ENCODE assay signal across 18 cellular contexts in genomic region chr6:89287351-89288028, GRCh38. TPM values are rescaled to one million over a fixed set of nuclear protein-coding genes. Genes with fewer than 3 reads are reported as not detected.
DNase-seq lines count a peak whose midpoint lies in the region; ATAC-seq lines count a peak whose summit lies in the region.
"Had no signal": no experiment of that assay in that cellular context is flagged by ENCODE, and none has a peak within 500 bp of the region (broad histone marks: within the 10 kb centered on the region; RNA-seq: fewer than 3 reads in every experiment).

No MANE protein-coding gene starts in this region.

- no peak for ATAC-seq in activated CD8-positive, alpha-beta memory T cell treated with anti-CD3 and anti-CD28 coated beads, Interleukin-2, amount 10 ng/mL, durations not matched to agents 7 days and 5 days
- no peak for ATAC-seq in left lobe of liver
- peak; percentile 44 to 67 for ATAC-seq in stimulated activated naive B cell treated with anti-CD40 and anti-IgM and Interleukin-4, amounts not matched to agents 10 μg/mL and 1 μg/mL and 100 μg/mL, for 72 hours (replicated peaks)
- no peak for ATAC-seq in HG03460 (IDR thresholded peaks at IDR 0.05; ENCODE audit: unreplicated experiment)
- ATAC-seq in GM19035 (IDR thresholded peaks at IDR 0.05; ENCODE audit: unreplicated experiment), result no peak
- ATAC-seq: HepG2 had no signal

- no peaks in the 10 kb centered on the region for H3K27me3 Mint-ChIP-seq in activated CD8-positive, alpha-beta memory T cell treated with anti-CD3 and anti-CD28 coated beads, Interleukin-2, amount 10 ng/mL, durations not matched to agents 7 days and 5 days
- no peaks in the 10 kb centered on the region for H3K27me3 Mint-ChIP-seq in stimulated activated naive B cell treated with anti-CD40 and anti-IgM and Interleukin-4, amounts not matched to agents 10 μg/mL and 1 μg/mL and 100 μg/mL, for 72 hours

- H3K4me1 Mint-ChIP-seq in activated CD8-positive, alpha-beta memory T cell treated with anti-CD3 and anti-CD28 coated beads, Interleukin-2, amount 10 ng/mL, durations not matched to agents 7 days and 5 days, result no peaks in the 10 kb centered on the region
- peaks cover 0 to 3% of the 10 kb centered on the region in 2 donors for H3K4me1 Mint-ChIP-seq in stimulated activated naive B cell treated with anti-CD40 and anti-IgM and Interleukin-4, amounts not matched to agents 10 μg/mL and 1 μg/mL and 100 μg/mL, for 72 hours

- no peak overlapping the region for H3K4me3 Mint-ChIP-seq in activated CD8-positive, alpha-beta memory T cell treated with anti-CD3 and anti-CD28 coated beads, Interleukin-2, amount 10 ng/mL, durations not matched to agents 7 days and 5 days
- no peak overlapping the region for H3K4me3 Mint-ChIP-seq in stimulated activated naive B cell treated with anti-CD40 and anti-IgM and Interleukin-4, amounts not matched to agents 10 μg/mL and 1 μg/mL and 100 μg/mL, for 72 hours
- H3K4me3 Mint-ChIP-seq: HFFc6 had no signal

- no peaks in the 10 kb centered on the region for H3K9me3 Mint-ChIP-seq in activated CD8-positive, alpha-beta memory T cell treated with anti-CD3 and anti-CD28 coated beads, Interleukin-2, amount 10 ng/mL, durations not matched to agents 7 days and 5 days (ENCODE audit: low read depth)
- H3K9me3 Mint-ChIP-seq in stimulated activated naive B cell treated with anti-CD40 and anti-IgM and Interleukin-4, amounts not matched to agents 10 μg/mL and 1 μg/mL and 100 μg/mL, for 72 hours, result peaks cover 3 to 6% of the 10 kb centered on the region in 2 donors
- H3K9me3 Mint-ChIP-seq: HFFc6 had no signal

- DNase-seq in activated CD8-positive, alpha-beta memory T cell treated with anti-CD3 and anti-CD28 coated beads, Interleukin-2, amount 10 ng/mL, durations not matched to agents 7 days and 5 days, result peak; percentile 36
- no peak for DNase-seq in activated CD8-positive, alpha-beta memory T cell treated with anti-CD3 and anti-CD28 coated beads, Interleukin-2, amount 50 U/mL, for 4 hours
- DNase-seq in NCI-H69 (lab: John Stamatoyannopoulos, UW) (peak; percentile 31), left lobe of liver (ENCODE audit: low spot score) (peak; percentile 30)
- no peak for DNase-seq in stimulated activated naive B cell treated with anti-CD40 and anti-IgM and Interleukin-4, amounts not matched to agents 10 μg/mL and 1 μg/mL and 100 μg/mL, for 72 hours
- DNase-seq: DND-41, GDM1, HFFc6, KG1, NCI-H1092 treated with DMSO at 0.1 percent for 48 hours, NCI-H2081 treated with DMSO at 0.1 percent for 48 hours, NCI-H510A treated with DMSO at 0.1 percent for 48 hours, OCI-M1, SHP77 treated with DMSO at 0.1 percent for 48 hours had no signal

- CTCF ChIA-PET in activated CD8-positive, alpha-beta memory T cell treated with anti-CD3 and anti-CD28 coated beads, Interleukin-2, amount 10 ng/mL, durations not matched to agents 7 days and 5 days (lab: Charles Lee), result interaction anchor here (0.8 to 1.7 kb wide), 2 partner anchors 12 to 79 kb away, joined by 3 to 4 read pairs; no protein-coding TSS in a partner anchor

- H3K27ac Mint-ChIP-seq in activated CD8-positive, alpha-beta memory T cell treated with anti-CD3 and anti-CD28 coated beads, Interleukin-2, amount 10 ng/mL, durations not matched to agents 7 days and 5 days, result no peak overlapping the region
- no peak overlapping the region for H3K27ac Mint-ChIP-seq in stimulated activated naive B cell treated with anti-CD40 and anti-IgM and Interleukin-4, amounts not matched to agents 10 μg/mL and 1 μg/mL and 100 μg/mL, for 72 hours
- H3K27ac Mint-ChIP-seq: HFFc6 had no signal

- H3K36me3 Mint-ChIP-seq in activated CD8-positive, alpha-beta memory T cell treated with anti-CD3 and anti-CD28 coated beads, Interleukin-2, amount 10 ng/mL, durations not matched to agents 7 days and 5 days, result no peaks in the 10 kb centered on the region
- no peaks in the 10 kb centered on the region for H3K36me3 Mint-ChIP-seq in stimulated activated naive B cell treated with anti-CD40 and anti-IgM and Interleukin-4, amounts not matched to agents 10 μg/mL and 1 μg/mL and 100 μg/mL, for 72 hours

RNA-seq across cellular contexts. Expression of gene GABRR2, which starts 27.6 kb away (rescaled TPM):
- total RNA-seq in activated CD8-positive, alpha-beta memory T cell treated with anti-CD3 and anti-CD28 coated beads, Interleukin-2, amount 10 ng/mL, durations not matched to agents 7 days and 5 days, result 1 to 10 TPM in 1 of 2 experiments, under 1 TPM in 1; 0.67 to 1.0 TPM
- total RNA-seq in left lobe of liver, result 0.58 TPM
- total RNA-seq: HepG2, RPMI7951 had no signal

Comparison
In these comparisons a context has a peak if more than half of its experiments do, and no peak if none do; other contexts are left out.
1. DNase-seq: peak in activated CD8-positive, alpha-beta memory T cell treated with anti-CD3 and anti-CD28 coated beads, Interleukin-2, amount 10 ng/mL, durations not matched to agents 7 days and 5 days (single experiment), NCI-H69 (single experiment) and left lobe of liver (single experiment); none in activated CD8-positive, alpha-beta memory T cell treated with anti-CD3 and anti-CD28 coated beads, Interleukin-2, amount 50 U/mL, for 4 hours (single experiment) and stimulated activated naive B cell treated with anti-CD40 and anti-IgM and Interleukin-4, amounts not matched to agents 10 μg/mL and 1 μg/mL and 100 μg/mL, for 72 hours (single experiment).
2. ATAC-seq: peak in stimulated activated naive B cell treated with anti-CD40 and anti-IgM and Interleukin-4, amounts not matched to agents 10 μg/mL and 1 μg/mL and 100 μg/mL, for 72 hours (2 of 2); none in activated CD8-positive, alpha-beta memory T cell treated with anti-CD3 and anti-CD28 coated beads, Interleukin-2, amount 10 ng/mL, durations not matched to agents 7 days and 5 days (single experiment), left lobe of liver (single experiment), HG03460 (single experiment) and GM19035 (single experiment).